ENCODE assay signal across 8 cellular contexts in genomic region chr10:99432047-99432446, GRCh38. TPM values are rescaled to one million over a fixed set of nuclear protein-coding genes. Genes with fewer than 3 reads are reported as not detected.
DNase-seq lines count a peak whose midpoint lies in the region; FAIRE-seq and TF ChIP-seq lines count a peak whose summit lies in the region.

No MANE protein-coding gene starts in this region.

- no peak overlapping the region for H3K9ac ChIP-seq in H1 (replicated peaks in 1 of 4; ENCODE audit: extremely low read depth in 1 of 4, low read depth in 3 of 4, low read length in 3 of 4)

- no peaks in the 10 kb centered on the region for H3K9me3 Mint-ChIP-seq in Calu3 (ENCODE audit: low read depth, unreplicated experiment)

- no peak overlapping the region for H3K4ac ChIP-seq in H1 (replicated peaks; ENCODE audit: insufficient read length, low read depth, low read length)

- H3K56ac ChIP-seq in H1 (replicated peaks; ENCODE audit: insufficient read length, low read depth, low read length): no peak overlapping the region

- peak overlapping the region; percentile 88 for H3K4me3 Mint-ChIP-seq in Calu3 (ENCODE audit: low read depth, unreplicated experiment)

- H2BK120ac ChIP-seq in H1 (replicated peaks; ENCODE audit: low read depth, low read length): no peak overlapping the region

- 92% methylated on average over 4 of the region's 4 CpGs; no CpG with 5 or more reads in 1 of the 2 experiments for WGBS in H1 (ENCODE audit: extremely low coverage in 1 of 2, insufficient coverage in 1 of 2, insufficient read length in 1 of 2, insufficient replicate concordance in 2 of 2, low coverage in 1 of 2, low lambda C conversion rate in 2 of 2, missing lambda C conversion rate in 1 of 2), 2 experiments

- POLR2A ChIA-PET in H1 (lab: Charles Lee; ENCODE audit: partially characterized antibody): interaction anchor here (1.1 to 2.8 kb wide), 3 partner anchors 31 to 107 kb away, joined by 3 to 17 read pairs (median 6); no protein-coding TSS in a partner anchor

- peaks cover 6% of the 10 kb centered on the region for H3K79me1 ChIP-seq in H1 (ENCODE audit: low read depth, low read length)

- H3K18ac ChIP-seq in H1 (ENCODE audit: extremely low read depth, low read length): no peak overlapping the region

- H4K5ac ChIP-seq in H1 (ENCODE audit: insufficient read length, low read depth, low read length): no peak overlapping the region

- H3K79me2 ChIP-seq in H1 (ENCODE audit: control insufficient read depth in 1 of 2, insufficient read depth in 2 of 2, low read length in 2 of 2): peaks cover 0 to 37% of the 10 kb centered on the region in 2 experiments; a peak in 3 of 4 replicates
- peaks cover 60% of the 10 kb centered on the region for H3K79me2 ChIP-seq in osteoblast (ENCODE audit: insufficient read depth, low read length)

- H3K23ac ChIP-seq in H1 (ENCODE audit: insufficient read length): no peak overlapping the region

- H3K4me2 ChIP-seq in H1 (ENCODE audit: insufficient read depth in 1 of 2, low read depth in 2 of 2, low read length in 2 of 2) (peak overlapping the region; percentile 67 to 91; a peak in 2 of 4 replicates), osteoblast (ENCODE audit: insufficient read depth, low read length) (peak overlapping the region; percentile 93)

- H3K27ac ChIP-seq in H1 (ENCODE audit: low read depth, low read length) (no peak overlapping the region), osteoblast (ENCODE audit: low read depth, low read length) (peak overlapping the region; percentile 93), brain microvascular endothelial cell (no peak overlapping the region)

- peak overlapping the region; percentile 69 for H3K27ac Mint-ChIP-seq in Calu3 (ENCODE audit: unreplicated experiment)

- FAIRE-seq in H1 (lab: Jason Lieb, UNC): no peak

- H2BK12ac ChIP-seq in H1 (ENCODE audit: low read depth, low read length): no peak overlapping the region

- no peak for TF ChIP-seq RAD21 in H1 (IDR thresholded peaks at IDR 0.05 in 1 of 2, conservative IDR thresholded peaks at IDR 0.05 in 1 of 2; ENCODE audit: low read depth in 2 of 2, low read length in 2 of 2)

- no peak overlapping the region for H4K8ac ChIP-seq in H1 (ENCODE audit: extremely low read depth, insufficient read depth, low read length)

- H2BK20ac ChIP-seq in H1 (ENCODE audit: low read length): no peak overlapping the region

- no peaks in the 10 kb centered on the region for H3K27me3 Mint-ChIP-seq in Calu3 (ENCODE audit: unreplicated experiment)

- H4K91ac ChIP-seq in H1 (replicated peaks; ENCODE audit: insufficient read length, low read length): no peak overlapping the region

- H2BK15ac ChIP-seq in H1 (ENCODE audit: low read length): no peak overlapping the region

- H3K36me3 Mint-ChIP-seq in Calu3 (ENCODE audit: insufficient read depth, unreplicated experiment): peaks cover 30% of the 10 kb centered on the region

- intact Hi-C loops in Calu3 (cut with micrococcal nuclease; ENCODE audit: unreplicated experiment): loop anchor here (5.0 kb wide), 1 partner anchor 110 kb away; no protein-coding TSS in a partner anchor

- H3K4me1 ChIP-seq in H1 (replicated peaks in 1 of 4; ENCODE audit: control insufficient read depth in 3 of 4, insufficient read depth in 4 of 4, low read length in 3 of 4) (peaks cover 0 to 4% (median 0%) of the 10 kb centered on the region in 4 experiments; a peak in 1 of 7 replicates), osteoblast (ENCODE audit: insufficient read depth, low read length) (peaks cover 18% of the 10 kb centered on the region)

- DNase-seq in Calu3 (no peak), NB4 (ENCODE audit: low read depth) (no peak), H1 (ENCODE audit: low read depth in 1 of 2, low spot score in 2 of 2) (no peak), osteoblast (ENCODE audit: insufficient read length, low spot score, missing footprints) (no peak), brain microvascular endothelial cell (no peak), ecto neural progenitor cell (ENCODE audit: low spot score) (no peak), NCI-H510A (lab: John Stamatoyannopoulos, UW) (no peak), medulla oblongata (ENCODE audit: extremely low spot score) (no peak)

- H3K27me3 ChIP-seq in H1 (replicated peaks in 1 of 4; ENCODE audit: control insufficient read depth in 3 of 4, extremely low read depth in 1 of 4, insufficient read depth in 3 of 4, low read length in 3 of 4): no peaks in the 10 kb centered on the region
- H3K27me3 ChIP-seq in osteoblast (ENCODE audit: insufficient read depth, low read length): no peaks in the 10 kb centered on the region
- no peaks in the 10 kb centered on the region for H3K27me3 ChIP-seq in brain microvascular endothelial cell (replicated peaks)

- H2BK5ac ChIP-seq in H1 (ENCODE audit: low read depth, low read length): no peak overlapping the region

- BruUV-seq in Calu3 (replicated peaks; lab: Mats Ljungman, UMichigan): TSS peak; percentile 55

- no peak for TF ChIP-seq POLR2A in NB4 (IDR thresholded peaks at IDR 0.05; ENCODE audit: extremely low read depth, insufficient read length)
- TF ChIP-seq POLR2A in H1 (IDR thresholded peaks at IDR 0.05; ENCODE audit: control extremely low read depth in 1 of 2, low read depth in 2 of 2, low read length in 2 of 2): no peak

- H3K36me3 ChIP-seq in H1 (ENCODE audit: control insufficient read depth in 2 of 4, insufficient read depth in 4 of 4, low read length in 3 of 4): no peaks in the 10 kb centered on the region
- no peaks in the 10 kb centered on the region for H3K36me3 ChIP-seq in osteoblast (ENCODE audit: insufficient read depth, low read length)
- no peaks in the 10 kb centered on the region for H3K36me3 ChIP-seq in brain microvascular endothelial cell (replicated peaks)

- peaks cover 11% of the 10 kb centered on the region for H3K4me1 Mint-ChIP-seq in Calu3 (ENCODE audit: low read depth, unreplicated experiment)

- H2AK5ac ChIP-seq in H1 (ENCODE audit: low read depth, low read length): no peak overlapping the region

- in situ Hi-C loops in brain microvascular endothelial cell (cut with HindIII; ENCODE audit: low pct_ligation_motif_present, low sequenced_read_pairs): no loop called here

- no peak overlapping the region for H3K14ac ChIP-seq in H1 (ENCODE audit: insufficient read length)

- CTCF ChIA-PET in Calu3 (lab: Charles Lee) (no interaction called here), H1 (lab: Charles Lee; ENCODE audit: partially characterized antibody) (interaction anchor here (1.2 to 3.3 kb wide), 2 partner anchors 10 to 41 kb away, joined by 3 to 16 read pairs; no protein-coding TSS in a partner anchor)

- peaks cover 10% of the 10 kb centered on the region for H3K23me2 ChIP-seq in H1 (ENCODE audit: low read depth, low read length)

- H3K9me3 ChIP-seq in H1 (ENCODE audit: insufficient read depth in 2 of 2, low read depth in 1 of 2, low read length in 1 of 2) (no peaks in the 10 kb centered on the region), osteoblast (ENCODE audit: low read depth, low read length) (no peaks in the 10 kb centered on the region)

- no peak overlapping the region for H2AFZ ChIP-seq in H1 (ENCODE audit: low read length)
- no peak overlapping the region for H2AFZ ChIP-seq in osteoblast (ENCODE audit: low read length)

- no peak for TF ChIP-seq CTCF in Calu3 (IDR thresholded peaks at IDR 0.05; ENCODE audit: unreplicated experiment)
- no peak for TF ChIP-seq CTCF in NB4 (IDR thresholded peaks at IDR 0.05; ENCODE audit: low read depth, low read length)
- no peak for TF ChIP-seq CTCF in H1 (IDR thresholded peaks at IDR 0.05; ENCODE audit: control extremely low read depth in 1 of 3, insufficient read depth in 1 of 3, low read depth in 1 of 3, low read length in 3 of 3)
- TF ChIP-seq CTCF in osteoblast (IDR thresholded peaks at IDR 0.05; ENCODE audit: extremely low read depth, low read depth, low read length): no peak
- TF ChIP-seq CTCF in brain microvascular endothelial cell (IDR thresholded peaks at IDR 0.05; ENCODE audit: low read depth, low read length, missing control alignments): no peak

- peak overlapping the region; percentile 95 for H3K4me3 ChIP-seq in NB4 (ENCODE audit: low read depth, low read length)
- peak overlapping the region in 1 of 4 experiments; percentile 98; a peak in 1 of 8 replicates for H3K4me3 ChIP-seq in H1 (ENCODE audit: extremely low read depth in 1 of 4, insufficient read depth in 2 of 4, low read depth in 3 of 4, low read length in 4 of 4)
- no peak overlapping the region for H3K4me3 ChIP-seq in osteoblast (ENCODE audit: insufficient read depth, low read length)
- H3K4me3 ChIP-seq in brain microvascular endothelial cell (ENCODE audit: low read depth, low read length): no peak overlapping the region

- no peak for TF ChIP-seq EP300 in H1 (IDR thresholded peaks at IDR 0.05; ENCODE audit: borderline replicate concordance in 1 of 2, low read depth in 2 of 2, low read length in 2 of 2)

- H4K20me1 ChIP-seq in H1 (replicated peaks in 1 of 2; ENCODE audit: control insufficient read depth in 1 of 2, insufficient read depth in 2 of 2, low read length in 2 of 2) (peaks cover 0 to 6% of the 10 kb centered on the region in 2 experiments), osteoblast (ENCODE audit: insufficient read depth, low read length) (no peaks in the 10 kb centered on the region)

TF ChIP-seq in H1, 55 proteins besides CTCF, POLR2A, EP300 and RAD21 (continues in another document):
- no peak for TF ChIP-seq POLR2AphosphoS5 (IDR thresholded peaks at IDR 0.05; ENCODE audit: low read depth, low read length)
- no peak for TF ChIP-seq JUN (IDR thresholded peaks at IDR 0.05; ENCODE audit: low read depth, low read length)
- TF ChIP-seq USF2 (IDR thresholded peaks at IDR 0.05; ENCODE audit: low read length): no peak
- no peak for TF ChIP-seq TCF12 (IDR thresholded peaks at IDR 0.05; ENCODE audit: low read depth, low read length)
- no peak for TF ChIP-seq SUZ12 (IDR thresholded peaks at IDR 0.05; ENCODE audit: low read length)

RNA-seq across cellular contexts. Expression of gene GOT1, which starts 1.6 kb away (rescaled TPM):
- total RNA-seq in Calu3 (2022) (33.9 and 35.6 TPM in 2 replicates), osteoblast (36.2 and 42.7 TPM in 2 replicates)
- 45.6 and 47.0 TPM in 2 replicates for total RNA-seq in H1 (2021; fragmentation: NEBNext Ultra II Directional; extraction: Animal tissue kit (Norgen Biotek cat#: 25700))
- polyA plus RNA-seq in H1 (2011; rRNA removed): 16.7 and 22.3 TPM in 2 replicates
- polyA plus RNA-seq in H1 (2011; cell fraction: cytosol; rRNA removed): 24.6 TPM
- polyA plus RNA-seq in H1 (2011; cell fraction: nucleus; rRNA removed): 35.1 TPM
- 40.8 to 48.8 TPM (median 45.7 TPM) in 4 replicates for polyA plus RNA-seq in H1 (2012, experiment 1 of 2)
- 24.7 TPM for polyA plus RNA-seq in H1 (2012, experiment 2 of 2)
- polyA plus RNA-seq in H1 (2013, experiment 1 of 2): 29.7 TPM
- 33.6 TPM for polyA plus RNA-seq in H1 (2013, experiment 2 of 2)
- 31.2 and 37.8 TPM in 2 replicates for polyA minus RNA-seq in H1 (2011; rRNA and poly(A)+ RNA removed)
- polyA minus RNA-seq in H1 (2011; cell fraction: cytosol; rRNA and poly(A)+ RNA removed): 14.0 TPM
- polyA minus RNA-seq in H1 (2011; cell fraction: nucleus; rRNA and poly(A)+ RNA removed): 16.5 TPM
